In the genomic region with DNA sequence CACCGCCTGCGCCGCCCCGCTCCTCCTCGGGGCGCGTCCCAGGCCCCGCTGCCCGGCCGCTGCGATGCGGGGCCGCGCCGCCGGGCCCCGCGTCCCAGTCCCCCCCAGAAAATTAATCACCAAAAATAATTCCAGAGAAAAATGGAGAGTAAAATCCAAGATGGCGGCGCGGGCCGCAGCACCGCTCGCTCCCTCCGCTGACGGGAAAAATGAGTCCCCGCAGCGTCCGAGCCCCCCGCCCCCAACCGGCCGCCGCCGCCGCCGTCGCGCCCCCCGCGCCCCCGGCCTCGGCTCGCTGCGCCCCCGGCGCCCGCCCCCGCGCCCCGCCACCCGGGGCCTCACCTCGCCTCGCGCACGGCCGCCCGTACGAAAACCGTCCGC, we compare ENCODE assay signal across 8 cellular contexts. TPM values are rescaled to one million over a fixed set of nuclear protein-coding genes. Genes with fewer than 3 reads are reported as not detected.
A peak's percentile ranks its signal among the peaks of the same experiment; 100 is the strongest.
DNase-seq lines count a peak whose midpoint lies in the region; ATAC-seq and TF ChIP-seq lines count a peak whose summit lies in the region.

KMT5B (minus strand) TSS at position 162 of the 381 bp plus-strand sequence. CDS start 23,220 bp downstream, outside the sequence.

- peaks cover 22% of the 10 kb centered on the region for H3K4me1 ChIP-seq in effector memory CD4-positive, alpha-beta T cell (ENCODE audit: control insufficient read depth, insufficient read depth, low read length, poor library complexity, severe bottlenecking)

- no peak for TF ChIP-seq CTCF in mesothelial cell of epicardium (IDR thresholded peaks at IDR 0.05; ENCODE audit: unreplicated experiment)

- ATAC-seq in GM21717 (IDR thresholded peaks at IDR 0.05; ENCODE audit: unreplicated experiment) = no peak

- peaks cover 36% of the 10 kb centered on the region for H3K4me1 Mint-ChIP-seq in mesothelial cell of epicardium

- H3K27me3 ChIP-seq in effector memory CD4-positive, alpha-beta T cell (replicated peaks; ENCODE audit: control insufficient read depth, insufficient read depth, low read length, poor library complexity, severe bottlenecking) = no peaks in the 10 kb centered on the region

- DNase-seq in activated T-cell treated with anti-CD3 and anti-CD28 coated beads for 1 hour (ENCODE audit: low read depth) (peak; percentile 42), HuH-7.5 (ENCODE audit: low spot score) (peak; percentile 85), mesothelial cell of epicardium (ENCODE audit: low spot score in 2 of 2, unreplicated experiment in 2 of 2) (peak in 1 of 2 experiments; percentile 81)
- DNase-seq in activated T-cell treated with anti-CD3 and anti-CD28 coated beads, Interleukin-2, amount 50 U/mL, for 1 hour = no peak
- DNase-seq in activated CD4-positive, alpha-beta T cell treated with anti-CD3 and anti-CD28 coated beads for 1 hour = peak; percentile 37
- peak in 1 of 3 donors; percentile 41 for DNase-seq in effector memory CD4-positive, alpha-beta T cell
- DNase-seq in stimulated activated CD8-positive, alpha-beta memory T cell treated with anti-CD3 and anti-CD28 coated beads, Interleukin-7, amount 100 ng/mL, for 24 hours (ENCODE audit: low read depth) = peak; percentile 35

- H3K4me3 ChIP-seq in effector memory CD4-positive, alpha-beta T cell (ENCODE audit: insufficient read depth, low read depth, low read length, poor library complexity, severe bottlenecking) = peak within 1 kb of the TSS; percentile 97

- H3K36me3 ChIP-seq in effector memory CD4-positive, alpha-beta T cell (ENCODE audit: control insufficient read depth, insufficient read depth, low read length) = no peaks in the 10 kb centered on the region

- H3K27me3 Mint-ChIP-seq in mesothelial cell of epicardium (ENCODE audit: low read depth) = peaks cover 3% of the 10 kb centered on the region

- peak within 1 kb of the TSS; percentile 83 for H3K27ac ChIP-seq in effector memory CD4-positive, alpha-beta T cell (ENCODE audit: insufficient read depth, low read length, poor library complexity, severe bottlenecking)

- no peaks in the 10 kb centered on the region for H3K9me3 ChIP-seq in effector memory CD4-positive, alpha-beta T cell (ENCODE audit: control insufficient read depth, low read length)

- no peaks in the 10 kb centered on the region for H3K36me3 Mint-ChIP-seq in mesothelial cell of epicardium

- H3K9me3 Mint-ChIP-seq in mesothelial cell of epicardium = no peaks in the 10 kb centered on the region

- H3K4me3 Mint-ChIP-seq in mesothelial cell of epicardium = peak within 1 kb of the TSS; percentile 90

- H3K27ac Mint-ChIP-seq in mesothelial cell of epicardium = peak within 1 kb of the TSS; percentile 95

RNA-seq across cellular contexts. Expression of gene KMT5B, which starts in this region (rescaled TPM):
- total RNA-seq in mesothelial cell of epicardium = 64.2 to 65.5 TPM (median 64.7 TPM) in 3 replicates
